In the genomic region with DNA sequence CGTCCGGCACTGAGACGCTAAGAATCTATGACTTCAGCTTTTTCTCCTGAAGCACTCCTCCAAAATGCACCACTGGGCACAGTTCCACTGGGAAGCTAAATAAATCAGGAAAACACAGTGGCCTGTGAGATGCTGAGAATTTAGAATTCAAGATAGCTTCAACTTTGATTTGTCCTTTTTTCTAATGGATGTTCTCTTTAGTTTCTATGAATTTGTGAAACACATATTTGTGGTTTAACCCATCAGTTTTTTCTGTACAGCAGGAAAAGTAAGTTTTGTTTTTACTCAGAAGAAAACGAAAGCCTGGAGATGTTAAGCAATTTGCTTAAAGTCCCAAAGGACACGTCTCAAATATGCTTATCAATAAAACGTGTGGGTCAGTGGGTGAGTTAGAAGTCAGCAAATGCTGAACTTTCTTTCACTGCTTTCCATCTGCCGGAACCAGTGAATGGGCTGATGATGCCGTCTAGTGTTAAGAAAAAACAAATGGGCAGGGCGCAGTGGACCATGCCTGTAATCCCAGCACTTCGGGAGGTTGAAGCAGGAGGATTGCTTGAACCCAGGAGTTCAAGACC, we compare ENCODE assay signal across 14 cellular contexts. TPM values are rescaled to one million over a fixed set of nuclear protein-coding genes. Genes with fewer than 3 reads are reported as not detected.
DNase-seq lines count a peak whose midpoint lies in the region; ATAC-seq and TF ChIP-seq lines count a peak whose summit lies in the region.
"Had no signal": no experiment of that assay in that cellular context is flagged by ENCODE, and none has a peak within 500 bp of the region (broad histone marks: within the 10 kb centered on the region; RNA-seq: fewer than 3 reads in every experiment).

No MANE protein-coding gene starts in this region.

- no peaks in the 10 kb centered on the region for H3K79me1 ChIP-seq in IMR-90 (ENCODE audit: low read depth in 1 of 2, low read length in 2 of 2)

- TF ChIP-seq POLR2A in IMR-90 (IDR thresholded peaks at IDR 0.05; ENCODE audit: low read depth, low read length), result no peak

- peak overlapping the region; percentile 63 for H3K18ac ChIP-seq in IMR-90 (ENCODE audit: low read depth, low read length)

- peak overlapping the region; percentile 62 for H4K5ac ChIP-seq in IMR-90 (ENCODE audit: low read depth, low read length)

- H3K9ac ChIP-seq in IMR-90 (ENCODE audit: low read depth, low read length), result 0 out of 2 replicates have a peak overlapping the region, but pooled peaks have one; percentile 19
- no peak overlapping the region for H3K9ac ChIP-seq in fibroblast of lung (ENCODE audit: insufficient read depth, low read length)
- H3K9ac ChIP-seq: neural progenitor cell had no signal

- intact Hi-C loops in IMR-90 (cut with micrococcal nuclease), result no loop called here
- intact Hi-C loops in upper lobe of right lung (cut with DNase I), result no loop called here

- H3K27ac ChIP-seq in IMR-90 (ENCODE audit: insufficient read depth, low read length), result peak overlapping the region; percentile 76; the same call in 1 of the 2 replicates
- peak overlapping the region; percentile 46 for H3K27ac ChIP-seq in fibroblast of lung (ENCODE audit: insufficient read depth, low read length)
- H3K27ac ChIP-seq in upper lobe of right lung, result peak overlapping the region; percentile 32
- H3K27ac ChIP-seq: colonic mucosa, epithelial cell of prostate, neural progenitor cell had no signal

- dilution Hi-C loops in IMR-90 (cut with HindIII; ENCODE audit: low sequenced_read_pairs, unreplicated experiment), result no loop called here

- H3K4me2 ChIP-seq in IMR-90 (ENCODE audit: low read depth, low read length) (peak overlapping the region; percentile 65), fibroblast of lung (ENCODE audit: extremely low read depth, insufficient read depth, low read length) (peak overlapping the region; percentile 30)
- H3K4me2 ChIP-seq: neural progenitor cell had no signal

- 50% methylated on average over 7 of the region's 10 CpGs; no CpG with 5 or more reads in 1 of the 2 experiments for WGBS in IMR-90 (ENCODE audit: extremely low coverage in 2 of 2, insufficient read length in 1 of 2), 2 experiments

- no peaks in the 10 kb centered on the region for H3K36me3 ChIP-seq in IMR-90 (ENCODE audit: control insufficient read depth, insufficient read depth, low read length)
- no peaks in the 10 kb centered on the region for H3K36me3 ChIP-seq in fibroblast of lung (ENCODE audit: control insufficient read depth, insufficient read depth, low read length)
- no peaks in the 10 kb centered on the region for H3K36me3 ChIP-seq in upper lobe of right lung
- H3K36me3 ChIP-seq: colonic mucosa, neural progenitor cell had no signal

- peak overlapping the region; percentile 67 for H3K14ac ChIP-seq in IMR-90 (replicated peaks; ENCODE audit: low read depth, low read length)

- H3K4ac ChIP-seq in IMR-90 (ENCODE audit: low read depth, low read length), result peak overlapping the region; percentile 82

- H3K9me3 ChIP-seq in IMR-90 (ENCODE audit: control insufficient read depth, insufficient read depth, low read length), result no peaks in the 10 kb centered on the region
- H3K9me3 ChIP-seq in fibroblast of lung (ENCODE audit: control insufficient read depth, insufficient read depth, low read depth, low read length), result no peaks in the 10 kb centered on the region
- no peaks in the 10 kb centered on the region for H3K9me3 ChIP-seq in upper lobe of right lung
- H3K9me3 ChIP-seq: colonic mucosa had no signal

- CTCF ChIA-PET in IMR-90 (lab: Yijun Ruan, JAX), result interaction anchor here (0.6 to 1.5 kb wide), 5 partner anchors 11 to 360 kb away, joined by 3 to 6 read pairs (median 4); no protein-coding TSS in a partner anchor

- no peak overlapping the region for H3K23ac ChIP-seq in IMR-90 (ENCODE audit: low read depth, low read length)

- TF ChIP-seq CTCF in IMR-90 (conservative IDR thresholded peaks at IDR 0.05; ENCODE audit: low read depth, low read length) (no peak), fibroblast of lung (conservative IDR thresholded peaks at IDR 0.05 in 1 of 2, IDR thresholded peaks at IDR 0.05 in 1 of 2; ENCODE audit: low read depth in 1 of 2, low read length in 2 of 2) (no peak), upper lobe of right lung (IDR thresholded peaks at IDR 0.05) (no peak)

- no peak overlapping the region for H2AK9ac ChIP-seq in IMR-90 (replicated peaks; ENCODE audit: low read depth, low read length, poor library complexity)

- peak overlapping the region; percentile 67 for H2AK5ac ChIP-seq in IMR-90 (ENCODE audit: low read depth, low read length)

- H3K27me3 ChIP-seq in IMR-90 (ENCODE audit: control insufficient read depth, insufficient read depth, low read length) (no peaks in the 10 kb centered on the region), fibroblast of lung (ENCODE audit: control insufficient read depth, insufficient read depth, low read length) (no peaks in the 10 kb centered on the region), upper lobe of right lung (no peaks in the 10 kb centered on the region)
- H3K27me3 ChIP-seq: colonic mucosa, neural progenitor cell had no signal

- H2BK20ac ChIP-seq in IMR-90 (ENCODE audit: low read depth, low read length), result peak overlapping the region; percentile 86; the same call in 1 of the 2 replicates

- H2AFZ ChIP-seq in IMR-90 (replicated peaks; ENCODE audit: low read length, poor library complexity), result peak overlapping the region; percentile 68
- no peak overlapping the region for H2AFZ ChIP-seq in fibroblast of lung (ENCODE audit: low read length)
- H2AFZ ChIP-seq: neural progenitor cell had no signal

- 0 out of 2 replicates have a peak overlapping the region, but pooled peaks have one; percentile 2 for H4K91ac ChIP-seq in IMR-90 (ENCODE audit: insufficient read depth, low read depth, low read length)

- no peak overlapping the region for H3K56ac ChIP-seq in IMR-90 (ENCODE audit: extremely low read depth, insufficient read depth, low read length)

- peak overlapping the region; percentile 51 for H2BK5ac ChIP-seq in IMR-90 (ENCODE audit: low read depth, low read length, poor library complexity, severe bottlenecking)

- no peaks in the 10 kb centered on the region for H3K79me2 ChIP-seq in fibroblast of lung (ENCODE audit: control insufficient read depth, insufficient read depth, low read length)

- POLR2A ChIA-PET in IMR-90 (lab: Charles Lee; ENCODE audit: unreplicated experiment), result no interaction called here

- DNase-seq in IMR-90 (peak; percentile 74), fibroblast of lung (ENCODE audit: low read depth in 2 of 2) (peak; percentile 27 to 89), mucosa of gallbladder (ENCODE audit: low spot score) (peak; percentile 18), upper lobe of right lung (no peak), medulla oblongata (ENCODE audit: extremely low spot score) (no peak), NCI-H1436 (lab: John Stamatoyannopoulos, UW) (no peak), epidermal melanocyte (ENCODE audit: insufficient read length, low spot score) (no peak), iPS-NIHi7 (ENCODE audit: extremely low spot score) (no peak)

- no TSS peak for BruUV-seq in IMR-90 (replicated peaks; lab: Mats Ljungman, UMichigan)

- peak overlapping the region; percentile 55; the same call in 2 of the 3 replicates for H2BK15ac ChIP-seq in IMR-90 (ENCODE audit: low read depth, low read length)

- ATAC-seq in IMR-90 (ENCODE audit: low read depth) (peak; percentile 16), upper lobe of right lung (no peak)
- ATAC-seq: activated naive CD8-positive, alpha-beta T cell treated with anti-CD3 and anti-CD28 coated beads, Interleukin-2, amount 50 U/mL, for 24 hours; stimulated activated naive CD8-positive, alpha-beta T cell treated with anti-CD3 and anti-CD28 coated beads, Interleukin-15, Interleukin-2, amounts not matched to agents 100 U/mL and 50 U/mL, for 24 hours had no signal

- H2BK120ac ChIP-seq in IMR-90 (ENCODE audit: low read depth, low read length), result peak overlapping the region; percentile 72

- peak overlapping the region; percentile 20 to 85; a peak in 2 of 4 replicates for H4K8ac ChIP-seq in IMR-90 (ENCODE audit: low read depth in 2 of 2, low read length in 2 of 2)

- H3K4me3 ChIP-seq in IMR-90 (ENCODE audit: insufficient read depth, low read depth, low read length) (no peak overlapping the region), fibroblast of lung (replicated peaks in 1 of 4; ENCODE audit: control extremely low read depth in 1 of 4, insufficient read depth in 1 of 4, low read depth in 3 of 4, low read length in 4 of 4) (peak overlapping the region in 2 of 4 experiments; percentile 11 to 25), upper lobe of right lung (no peak overlapping the region)
- H3K4me3 ChIP-seq: colonic mucosa, neural progenitor cell had no signal

- H3K4me1 ChIP-seq in IMR-90 (ENCODE audit: control insufficient read depth, insufficient read depth, low read length) (peaks cover 26% of the 10 kb centered on the region), fibroblast of lung (ENCODE audit: control insufficient read depth, extremely low read depth, insufficient read depth, low read length) (peaks cover 9% of the 10 kb centered on the region), upper lobe of right lung (no peaks in the 10 kb centered on the region)
- H3K4me1 ChIP-seq: colonic mucosa, neural progenitor cell had no signal

- TF ChIP-seq RAD21 in IMR-90 (IDR thresholded peaks at IDR 0.05; ENCODE audit: low read length), result no peak

- peaks cover 17% of the 10 kb centered on the region; the same call in 1 of the 2 replicates for H3K9me1 ChIP-seq in IMR-90 (ENCODE audit: insufficient read depth, low read length)

- in situ Hi-C loops in IMR-90 (cut with MboI; ENCODE audit: low sequenced_read_pairs), result no loop called here

- H4K20me1 ChIP-seq in IMR-90 (ENCODE audit: insufficient read depth, low read length) (no peaks in the 10 kb centered on the region), fibroblast of lung (ENCODE audit: control insufficient read depth, extremely low read depth, insufficient read depth, low read length) (no peaks in the 10 kb centered on the region)

TF ChIP-seq in IMR-90, 13 proteins besides CTCF, POLR2A, EP300 and RAD21:
- TF ChIP-seq CEBPB (IDR thresholded peaks at IDR 0.05; ENCODE audit: low read depth, low read length), result peak; percentile 73
- TF ChIP-seq MAFK (IDR thresholded peaks at IDR 0.05; ENCODE audit: low read depth, low read length), result no peak

RNA-seq across cellular contexts. Expression of a gene that starts 40.7 kb away (rescaled TPM):
- total RNA-seq in IMR-90 (2012; rRNA removed) (54.7 and 56.1 TPM in 2 replicates), fibroblast of lung (84.5 and 107 TPM in 2 replicates), mucosa of gallbladder (53.9 TPM), upper lobe of right lung (17.6 TPM)
- polyA plus RNA-seq in IMR-90 (2012; rRNA removed) (78.9 and 95.7 TPM in 2 replicates), fibroblast of lung (151 and 243 TPM in 2 replicates)
- polyA plus RNA-seq in IMR-90 (2012; cell fraction: cytosol; rRNA removed), result 50.5 and 121 TPM in 2 replicates
- polyA plus RNA-seq in IMR-90 (2012; cell fraction: nucleus; rRNA removed; ENCODE audit: low replicate concordance), result 20.7 and 92.9 TPM in 2 replicates
- polyA plus RNA-seq in fibroblast of lung (2012), result 74.4 and 134 TPM in 2 replicates
- 180 and 200 TPM in 2 replicates for polyA minus RNA-seq in fibroblast of lung (ENCODE audit: low replicate concordance)
- total RNA-seq: SK-MEL-5 had no signal

Comparison
In these comparisons a context has a peak if more than half of its experiments do, and no peak if none do; other contexts are left out.
1. DNase-seq: peak in IMR-90 (single experiment), fibroblast of lung (2 of 2) and mucosa of gallbladder (single experiment); none in upper lobe of right lung (single experiment), medulla oblongata (single experiment), NCI-H1436 (single experiment), epidermal melanocyte (single experiment) and iPS-NIHi7 (single experiment).
2. Peak in every context shown above with its lines, with median percentiles within 50 percentile points of each other: H3K27ac ChIP-seq.